In genomic region chr2:220005362-220005761, GRCh38 we compare ENCODE assay signal across 23 cellular contexts.
"Had no signal": no experiment of that assay in that cellular context is flagged by ENCODE, and none has a peak within 500 bp of the region (broad histone marks: within the 10 kb centered on the region; RNA-seq: fewer than 3 reads in every experiment).

No MANE protein-coding gene starts in this region.

- H3K36me3 ChIP-seq: esophagus muscularis mucosa, gastroesophageal sphincter, heart right ventricle, left lung, lower lobe of right lung had no signal

- H3K9me3 Mint-ChIP-seq: mesothelial cell of epicardium had no signal

- H3K27ac ChIP-seq: coronary artery, esophagus muscularis mucosa, foreskin keratinocyte, gastroesophageal sphincter, heart right ventricle, left lung, lower lobe of right lung had no signal

- H3K9me3 ChIP-seq: esophagus muscularis mucosa, left lung, lower lobe of right lung, mucosa of descending colon had no signal

- H3K27me3 ChIP-seq: dorsolateral prefrontal cortex, esophagus muscularis mucosa, foreskin keratinocyte, gastroesophageal sphincter, heart right ventricle, left lung had no signal

- H3K27ac Mint-ChIP-seq: mesothelial cell of epicardium had no signal

- H3K36me3 Mint-ChIP-seq: mesothelial cell of epicardium had no signal

- H3K4me3 Mint-ChIP-seq: mesothelial cell of epicardium had no signal

- ATAC-seq: foreskin keratinocyte, gastroesophageal sphincter, mucosa of descending colon had no signal

- DNase-seq: dermis blood vessel endothelial cell; dorsolateral prefrontal cortex; effector CD4-positive, alpha-beta T cell; effector memory CD4-positive, alpha-beta T cell; foreskin keratinocyte; head of caudate nucleus; heart right ventricle; hippocampal formation; left cardiac atrium; left lung; left ventricle myocardium superior; lower lobe of right lung; mesenchymal stem cell; mucosa of descending colon had no signal

- FAIRE-seq: colon, endothelial cell of umbilical vein, frontal cortex, islet of Langerhans, keratinocyte had no signal

- H3K4me3 ChIP-seq: coronary artery, dorsolateral prefrontal cortex, esophagus muscularis mucosa, gastroesophageal sphincter, heart right ventricle, left lung, lower lobe of right lung, mucosa of descending colon had no signal

- H3K4me1 ChIP-seq: esophagus muscularis mucosa, foreskin keratinocyte, gastroesophageal sphincter, left lung, lower lobe of right lung had no signal
